In genomic region chr5:93100976-93101375, GRCh38 we compare ENCODE assay signal across 18 cellular contexts.
"Had no signal": no experiment of that assay in that cellular context is flagged by ENCODE, and none has a peak within 500 bp of the region (broad histone marks: within the 10 kb centered on the region; RNA-seq: fewer than 3 reads in every experiment).

No MANE protein-coding gene starts in this region.

- H3K27me3 ChIP-seq: colonic mucosa, neutrophil, transverse colon had no signal

- H3K27ac ChIP-seq: colonic mucosa, neutrophil, transverse colon, VCaP had no signal

- ATAC-seq: activated CD4-positive, alpha-beta T cell treated with anti-CD3 and anti-CD28 coated beads for 36 hours; activated CD8-positive, alpha-beta T cell treated with anti-CD3 and anti-CD28 coated beads for 36 hours; left colon; right cardiac atrium; stimulated activated memory B cell treated with anti-CD40 and anti-IgM and Interleukin-4, amounts not matched to agents 10 μg/mL and 1 μg/mL and 100 μg/mL, for 72 hours; T-cell had no signal

- H3K36me3 ChIP-seq: colonic mucosa, neutrophil, transverse colon had no signal

- H3K4me1 ChIP-seq: colonic mucosa, transverse colon had no signal

- DNase-seq: activated CD4-positive, alpha-beta T cell treated with anti-CD3 and anti-CD28 coated beads for 36 hours; activated CD8-positive, alpha-beta memory T cell treated with anti-CD3 and anti-CD28 coated beads, Interleukin-2, amount 50 U/mL, for 48 hours; activated CD8-positive, alpha-beta T cell treated with anti-CD3 and anti-CD28 coated beads for 36 hours; activated naive CD8-positive, alpha-beta T cell treated with anti-CD3 and anti-CD28 coated beads, Interleukin-2, amount 10 ng/mL, durations not matched to agents 7 days and 5 days; aorta; colonic mucosa; effector CD4-positive, alpha-beta T cell; left colon; naive B cell; right cardiac atrium; T-cell; T1000; transverse colon had no signal

- H3K9me3 ChIP-seq: colonic mucosa, neutrophil, transverse colon had no signal

- H3K4me3 ChIP-seq: colonic mucosa, lung, smooth muscle cell, transverse colon had no signal
